In the genomic region with DNA sequence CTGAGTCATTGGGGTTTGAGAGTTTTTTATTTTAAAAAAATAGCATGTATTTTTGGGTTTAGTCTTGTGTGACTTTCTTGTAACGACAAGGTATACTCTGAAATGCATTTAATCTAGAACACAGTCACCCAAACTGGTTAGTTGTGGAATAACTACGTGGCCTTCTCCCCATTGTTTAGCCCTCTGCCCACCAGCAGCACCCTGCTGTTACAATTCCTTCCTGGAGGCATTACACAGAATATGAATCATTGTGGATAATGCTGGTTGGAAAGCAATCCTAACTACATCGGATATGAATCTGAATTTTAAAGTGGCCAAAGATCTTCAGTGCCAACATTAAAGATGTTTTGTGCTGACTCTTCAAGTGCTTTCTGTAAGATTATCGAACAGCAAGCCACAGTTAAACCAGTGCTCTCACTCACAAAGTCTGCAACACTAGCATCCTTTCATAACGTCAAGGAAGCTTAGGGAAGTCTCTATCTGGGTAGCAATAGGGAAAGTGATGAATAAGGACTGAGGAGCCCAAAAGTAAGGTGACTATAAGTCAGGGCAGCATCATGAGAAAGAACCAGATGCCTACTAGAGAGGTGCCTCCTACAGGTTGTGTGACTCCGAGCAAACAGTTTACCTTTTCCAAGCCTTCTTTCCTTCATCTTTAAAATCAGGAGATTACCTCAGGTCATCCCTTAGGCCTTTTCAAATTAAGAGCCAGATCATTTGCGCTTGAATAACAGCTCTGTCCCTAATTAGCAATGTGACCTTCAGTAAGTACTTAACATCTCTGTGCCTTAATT, we compare ENCODE assay signal across 18 cellular contexts. TPM values are rescaled to one million over a fixed set of nuclear protein-coding genes. Genes with fewer than 3 reads are reported as not detected.
DNase-seq lines count a peak whose midpoint lies in the region; ATAC-seq, FAIRE-seq and TF ChIP-seq lines count a peak whose summit lies in the region.
"Had no signal": no experiment of that assay in that cellular context is flagged by ENCODE, and none has a peak within 500 bp of the region (broad histone marks: within the 10 kb centered on the region; RNA-seq: fewer than 3 reads in every experiment).

No MANE protein-coding gene starts in this region.

- CTCF ChIA-PET in A549 (lab: Yijun Ruan, JAX), result interaction anchor here (1.2 kb wide), 1 partner anchor 135 kb away, joined by 3 read pairs; no protein-coding TSS in a partner anchor

- peaks cover 4% of the 10 kb centered on the region; the same call in 1 of the 3 replicates for H3K4me1 ChIP-seq in A549
- H3K4me1 ChIP-seq: pancreas, transverse colon had no signal

- TF ChIP-seq EP300 in A549 (IDR thresholded peaks at IDR 0.05), result no peak

- no peaks in the 10 kb centered on the region for H3K36me3 ChIP-seq in brain microvascular endothelial cell (replicated peaks)
- H3K36me3 ChIP-seq: pancreas, transverse colon had no signal

- TF ChIP-seq RAD21 in A549 (conservative IDR thresholded peaks at IDR 0.05 in 1 of 2, IDR thresholded peaks at IDR 0.05 in 1 of 2), result no peak

- H3K4me3 ChIP-seq in A549 (no peak overlapping the region), brain microvascular endothelial cell (ENCODE audit: low read depth, low read length) (no peak overlapping the region)
- H3K4me3 ChIP-seq: hepatocyte, pancreas, transverse colon had no signal

- ATAC-seq in A549 (peak; percentile 30 to 54; a peak in 2 of 6 replicates), sciatic nerve (no peak), GM19397 (IDR thresholded peaks at IDR 0.05; ENCODE audit: unreplicated experiment) (no peak), GM18502 (IDR thresholded peaks at IDR 0.05; ENCODE audit: poor library complexity, unreplicated experiment) (no peak), GM21360 (IDR thresholded peaks at IDR 0.05; ENCODE audit: unreplicated experiment) (no peak)
- ATAC-seq: left cardiac atrium; pancreas; stimulated activated effector memory CD8-positive, alpha-beta T cell treated with anti-CD3 and anti-CD28 coated beads, Interleukin-12 subunit alpha, Interleukin-12 subunit beta, amount 100 ng/mL, for 72 hours had no signal

- intact Hi-C loops in sciatic nerve (cut with DNase I), result no loop called here

- in situ Hi-C loops in brain microvascular endothelial cell (cut with HindIII; ENCODE audit: low pct_ligation_motif_present, low sequenced_read_pairs), result no loop called here

- peak overlapping the region; percentile 23; the same call in 1 of the 3 replicates for H3K4me2 ChIP-seq in A549
- H3K4me2 ChIP-seq: hepatocyte had no signal

- WGBS in A549 (ENCODE audit: missing lambda C conversion rate), result 47% methylated on average over 7 of the region's 7 CpGs

- DNase-seq in A549 (ENCODE audit: low read depth in 1 of 2, low spot score in 1 of 2), result no peak
- peak; percentile 54 for DNase-seq in LHCN-M2 (ENCODE audit: low read depth)
- peak; percentile 39 for DNase-seq in brain microvascular endothelial cell
- peak; percentile 19 for DNase-seq in iPS-NIHi7 (ENCODE audit: extremely low spot score)
- no peak for DNase-seq in sciatic nerve (ENCODE audit: low spot score)
- DNase-seq: activated CD4-positive, alpha-beta T cell treated with anti-CD3 and anti-CD28 coated beads for 1 hour; aorta; left cardiac atrium; NCI-H146; pancreas; small intestine; transverse colon had no signal

- TF ChIP-seq POLR2A in A549 (IDR thresholded peaks at IDR 0.05; ENCODE audit: low read length), result no peak

- TF ChIP-seq CTCF in A549 (IDR thresholded peaks at IDR 0.05) (no peak), brain microvascular endothelial cell (IDR thresholded peaks at IDR 0.05; ENCODE audit: low read depth, low read length, missing control alignments) (no peak)

- H3K27me3 ChIP-seq in brain microvascular endothelial cell (replicated peaks), result no peaks in the 10 kb centered on the region
- H3K27me3 ChIP-seq: hepatocyte, pancreas, transverse colon had no signal

- H3K9me3 ChIP-seq in A549, result no peaks in the 10 kb centered on the region
- H3K9me3 ChIP-seq: pancreas, transverse colon had no signal

- H3K27ac ChIP-seq in A549 (no peak overlapping the region), brain microvascular endothelial cell (peak overlapping the region; percentile 18)
- H3K27ac ChIP-seq: hepatocyte, pancreas, transverse colon had no signal

- no peak for FAIRE-seq in A549 (lab: Jason Lieb, UNC)
- FAIRE-seq: pancreas, small intestine had no signal

- POLR2A ChIA-PET in A549 (lab: Yijun Ruan, JAX), result no interaction called here

TF ChIP-seq in A549, 52 proteins besides CTCF, POLR2A, EP300 and RAD21:
- no peak for TF ChIP-seq CHD2 (IDR thresholded peaks at IDR 0.05; ENCODE audit: low read length, partially characterized antibody)

RNA-seq across cellular contexts. Expression of gene RTN1, which starts 40.4 kb away (rescaled TPM):
- polyA plus RNA-seq in A549 (2011; rRNA removed) (0.09 TPM in 1 of 2 replicates, not detected in the other), A549 (2017; fragmentation: RNase III; extraction: RNeasy Plus Mini Kit Qiagen cat#74134 plus additional on column Dnase treatment) (0.07 TPM in 1 of 3 replicates, not detected in the others)
- 0.03 and 0.04 TPM in 2 replicates for polyA plus RNA-seq in A549 (2012; cell fraction: cytosol; rRNA removed)
- 0.01 and 0.06 TPM in 2 replicates for polyA plus RNA-seq in A549 (2012; cell fraction: nucleus; rRNA removed)
- 0.12 TPM in 1 of 2 replicates, not detected in the other for polyA minus RNA-seq in A549 (2011; rRNA and poly(A)+ RNA removed)
- total RNA-seq in LHCN-M2 (2014; rRNA removed) (0.63 and 1.1 TPM in 2 replicates), sciatic nerve (5.4 TPM)
- 0.43 TPM for polyA plus RNA-seq in LHCN-M2 (2012)
- total RNA-seq: HT-29 had no signal

Comparison
In these comparisons a context has a peak if more than half of its experiments do, and no peak if none do; other contexts are left out.
1. ATAC-seq: peak in A549 (2 of 2); none in sciatic nerve (single experiment), GM19397 (single experiment), GM18502 (single experiment) and GM21360 (single experiment).
2. DNase-seq: peak in LHCN-M2 (single experiment), brain microvascular endothelial cell (single experiment) and iPS-NIHi7 (single experiment); none in A549 (0 of 2) and sciatic nerve (single experiment).